Comparison of ENCODE assay signal across 13 cellular contexts in the genomic region with DNA sequence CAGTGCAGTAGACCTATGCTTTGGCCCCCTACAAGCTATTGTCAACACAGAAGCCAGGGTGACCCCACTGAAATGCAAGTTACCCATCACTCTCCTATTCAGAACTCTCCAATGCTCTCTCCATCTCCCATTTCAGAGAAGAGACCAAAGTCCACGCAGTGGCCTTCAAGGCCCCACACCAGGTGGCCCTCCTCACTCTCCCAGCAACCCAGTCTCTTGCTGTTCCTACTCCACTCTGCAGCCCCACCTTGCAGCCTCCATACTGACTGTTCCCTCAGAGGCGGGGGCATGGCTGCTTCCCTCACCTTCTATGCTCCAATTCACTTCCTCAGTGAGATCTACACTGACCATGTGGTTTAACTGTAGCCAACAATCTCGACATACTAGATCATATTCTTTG.
"Had no signal": no experiment of that assay in that cellular context is flagged by ENCODE, and none has a peak within 500 bp of the region (broad histone marks: within the 10 kb centered on the region; RNA-seq: fewer than 3 reads in every experiment).

No MANE protein-coding gene starts in this region.

- ATAC-seq: activated CD8-positive, alpha-beta T cell treated with anti-CD3 and anti-CD28 coated beads, Interleukin-2, amount 10 ng/mL, durations not matched to agents 7 days and 5 days; foreskin keratinocyte; heart right ventricle; left lung; stimulated activated naive CD8-positive, alpha-beta T cell treated with anti-CD3 and anti-CD28 coated beads, Interleukin-15, amount 100 ng/mL, for 72 hours had no signal

- H3K36me3 Mint-ChIP-seq: activated naive CD8-positive, alpha-beta T cell treated with anti-CD3 and anti-CD28 coated beads for 36 hours; memory B cell had no signal

- DNase-seq: activated CD4-positive, alpha-beta T cell treated with anti-CD3 and anti-CD28 coated beads for 48 hours; activated CD8-positive, alpha-beta memory T cell treated with anti-CD3 and anti-CD28 coated beads, Interleukin-2, amount 50 U/mL, for 48 hours; activated CD8-positive, alpha-beta T cell treated with anti-CD3 and anti-CD28 coated beads, Interleukin-2, amount 10 ng/mL, durations not matched to agents 7 days and 5 days; activated naive CD8-positive, alpha-beta T cell treated with anti-CD3 and anti-CD28 coated beads for 36 hours; aorta; heart right ventricle; left lung; stimulated activated CD4-positive, alpha-beta T cell treated with anti-CD3 and anti-CD28 coated beads, Interleukin-4, amount 100 ng/mL, for 4 hours; stimulated activated naive CD8-positive, alpha-beta T cell treated with anti-CD3 and anti-CD28 coated beads, Interleukin-15, amount 100 ng/mL, for 72 hours; T-helper 9 cell; testis had no signal

- H3K4me3 Mint-ChIP-seq: activated CD8-positive, alpha-beta T cell treated with anti-CD3 and anti-CD28 coated beads, Interleukin-2, amount 10 ng/mL, durations not matched to agents 7 days and 5 days had no signal

- H3K27ac Mint-ChIP-seq: activated CD8-positive, alpha-beta T cell treated with anti-CD3 and anti-CD28 coated beads, Interleukin-2, amount 10 ng/mL, durations not matched to agents 7 days and 5 days; activated naive CD8-positive, alpha-beta T cell treated with anti-CD3 and anti-CD28 coated beads for 36 hours; memory B cell had no signal

- H3K9me3 Mint-ChIP-seq: activated naive CD8-positive, alpha-beta T cell treated with anti-CD3 and anti-CD28 coated beads for 36 hours; memory B cell had no signal
